18 cellular contexts compared by ENCODE assay signal in genomic region chr11:69137148-69137844, GRCh38. TPM values are rescaled to one million over a fixed set of nuclear protein-coding genes. Genes with fewer than 3 reads are reported as not detected.
DNase-seq lines count a peak whose midpoint lies in the region; ATAC-seq and FAIRE-seq lines count a peak whose summit lies in the region.
"Had no signal": no experiment of that assay in that cellular context is flagged by ENCODE, and none has a peak within 500 bp of the region (broad histone marks: within the 10 kb centered on the region; RNA-seq: fewer than 3 reads in every experiment).

No MANE protein-coding gene starts in this region.

- peak overlapping the region; percentile 47 for H3K27ac Mint-ChIP-seq in activated CD4-positive, alpha-beta T cell treated with anti-CD3 and anti-CD28 coated beads, Interleukin-2, amount 10 ng/mL, durations not matched to agents 24 days and 14 days
- no peak overlapping the region for H3K27ac Mint-ChIP-seq in activated CD4-positive, alpha-beta memory T cell treated with anti-CD3 and anti-CD28 coated beads for 36 hours

- H3K36me3 Mint-ChIP-seq in activated CD4-positive, alpha-beta T cell treated with anti-CD3 and anti-CD28 coated beads, Interleukin-2, amount 10 ng/mL, durations not matched to agents 24 days and 14 days (ENCODE audit: low read depth) = peaks cover 5% of the 10 kb centered on the region
- H3K36me3 Mint-ChIP-seq in activated CD4-positive, alpha-beta memory T cell treated with anti-CD3 and anti-CD28 coated beads for 36 hours = peaks cover 3% of the 10 kb centered on the region

- H3K4me1 ChIP-seq in small intestine (ENCODE audit: control insufficient read depth in 2 of 2, insufficient read depth in 1 of 2, low read depth in 1 of 2, low read length in 1 of 2) = no peaks in the 10 kb centered on the region

- H3K4me3 Mint-ChIP-seq in activated CD4-positive, alpha-beta T cell treated with anti-CD3 and anti-CD28 coated beads, Interleukin-2, amount 10 ng/mL, durations not matched to agents 24 days and 14 days = no peak overlapping the region
- no peak overlapping the region for H3K4me3 Mint-ChIP-seq in activated CD4-positive, alpha-beta memory T cell treated with anti-CD3 and anti-CD28 coated beads for 36 hours

- peaks cover 9% of the 10 kb centered on the region for H3K4me1 Mint-ChIP-seq in activated CD4-positive, alpha-beta T cell treated with anti-CD3 and anti-CD28 coated beads, Interleukin-2, amount 10 ng/mL, durations not matched to agents 24 days and 14 days
- peaks cover 12% of the 10 kb centered on the region for H3K4me1 Mint-ChIP-seq in activated CD4-positive, alpha-beta memory T cell treated with anti-CD3 and anti-CD28 coated beads for 36 hours (ENCODE audit: low read depth)

- H3K27me3 Mint-ChIP-seq in activated CD4-positive, alpha-beta T cell treated with anti-CD3 and anti-CD28 coated beads, Interleukin-2, amount 10 ng/mL, durations not matched to agents 24 days and 14 days = no peaks in the 10 kb centered on the region
- H3K27me3 Mint-ChIP-seq in activated CD4-positive, alpha-beta memory T cell treated with anti-CD3 and anti-CD28 coated beads for 36 hours = no peaks in the 10 kb centered on the region

- no peak overlapping the region for H3K27ac ChIP-seq in small intestine (ENCODE audit: low read depth in 1 of 2, low read length in 1 of 2)
- H3K27ac ChIP-seq: BLaER1 had no signal

- ATAC-seq in esophagus mucosa = peak; percentile 71
- ATAC-seq in HG03469 (IDR thresholded peaks at IDR 0.05; ENCODE audit: unreplicated experiment) = no peak
- ATAC-seq in GM21825 (IDR thresholded peaks at IDR 0.05; ENCODE audit: unreplicated experiment) = no peak
- ATAC-seq: Panc1 had no signal

- intact Hi-C loops in activated CD4-positive, alpha-beta T cell treated with anti-CD3 and anti-CD28 coated beads, Interleukin-2, amount 10 ng/mL, durations not matched to agents 24 days and 14 days (cut with micrococcal nuclease) = no loop called here
- intact Hi-C loops in activated CD4-positive, alpha-beta memory T cell treated with anti-CD3 and anti-CD28 coated beads for 36 hours (cut with micrococcal nuclease) = no loop called here

- no peaks in the 10 kb centered on the region for H3K27me3 ChIP-seq in small intestine (ENCODE audit: control insufficient read depth in 2 of 2, insufficient read depth in 2 of 2, low read length in 2 of 2)
- H3K27me3 ChIP-seq: BLaER1 had no signal

- H3K36me3 ChIP-seq in small intestine (ENCODE audit: control insufficient read depth in 2 of 2, insufficient read depth in 2 of 2, low read length in 2 of 2) = no peaks in the 10 kb centered on the region

- H3K9me3 ChIP-seq in small intestine (ENCODE audit: control insufficient read depth, low read depth) = no peaks in the 10 kb centered on the region

- POLR2A ChIA-PET in activated CD4-positive, alpha-beta memory T cell treated with anti-CD3 and anti-CD28 coated beads for 36 hours (lab: Charles Lee) = interaction anchor here (0.6 kb wide), 1 partner anchor 11 kb away, joined by 3 read pairs; no protein-coding TSS in a partner anchor

- H3K4me3 ChIP-seq in small intestine (ENCODE audit: low read depth in 1 of 2, low read length in 2 of 2) = no peak overlapping the region
- H3K4me3 ChIP-seq: BLaER1 had no signal

- FAIRE-seq in small intestine (lab: Jason Lieb, UNC) = no peak
- FAIRE-seq: GM12891 had no signal

- CTCF ChIA-PET in activated CD4-positive, alpha-beta memory T cell treated with anti-CD3 and anti-CD28 coated beads for 36 hours (lab: Charles Lee) = interaction anchor here (0.6 kb wide), 1 partner anchor 334 kb away, joined by 3 read pairs; no protein-coding TSS in a partner anchor

- H3K9me3 Mint-ChIP-seq in activated CD4-positive, alpha-beta T cell treated with anti-CD3 and anti-CD28 coated beads, Interleukin-2, amount 10 ng/mL, durations not matched to agents 24 days and 14 days = peaks cover 21% of the 10 kb centered on the region
- peaks cover 6% of the 10 kb centered on the region for H3K9me3 Mint-ChIP-seq in activated CD4-positive, alpha-beta memory T cell treated with anti-CD3 and anti-CD28 coated beads for 36 hours

- no peak for DNase-seq in activated CD4-positive, alpha-beta T cell treated with anti-CD3 and anti-CD28 coated beads, Interleukin-2, amount 10 ng/mL, durations not matched to agents 24 days and 14 days
- DNase-seq in activated CD4-positive, alpha-beta T cell treated with anti-CD3 and anti-CD28 coated beads, Interleukin-2, amount 50 U/mL, for 4 hours = no peak
- peak; percentile 55 for DNase-seq in LoVo (ENCODE audit: low spot score)
- DNase-seq in small intestine = peak; percentile 33
- no peak for DNase-seq in activated CD4-positive, alpha-beta memory T cell treated with anti-CD3 and anti-CD28 coated beads for 36 hours
- DNase-seq: 8988T, Kasumi-1, NCI-H187 treated with DMSO at 0.1 percent for 48 hours, NCI-H2171, NCI-H446 treated with DMSO at 0.1 percent for 48 hours, NCI-H748 treated with DMSO at 0.1 percent for 48 hours, SHP77 treated with DMSO at 0.1 percent for 48 hours had no signal

- 68 to 84% (median 82%) methylated on average over 8 of the region's 8 CpGs for WGBS in small intestine, 3 donors

RNA-seq across cellular contexts. Expression of gene SMIM38, which starts 18.4 kb away (rescaled TPM):
- 0.21 and 0.43 TPM in 2 replicates for total RNA-seq in activated CD4-positive, alpha-beta T cell treated with anti-CD3 and anti-CD28 coated beads, Interleukin-2, amount 10 ng/mL, durations not matched to agents 24 days and 14 days
- total RNA-seq in esophagus mucosa = 0.16 TPM
- under 1 TPM in 1 of 3 donors, not detected in 2; 0.09 TPM for polyA plus RNA-seq in small intestine
- total RNA-seq in activated CD4-positive, alpha-beta memory T cell treated with anti-CD3 and anti-CD28 coated beads for 36 hours = 1 to 10 TPM; 1.5 to 1.8 TPM

Comparison
In these comparisons a context has a peak if more than half of its experiments do, and no peak if none do; other contexts are left out.
1. DNase-seq: peak in LoVo (single experiment) and small intestine (single experiment); none in activated CD4-positive, alpha-beta T cell treated with anti-CD3 and anti-CD28 coated beads, Interleukin-2, amount 10 ng/mL, durations not matched to agents 24 days and 14 days (single experiment), activated CD4-positive, alpha-beta T cell treated with anti-CD3 and anti-CD28 coated beads, Interleukin-2, amount 50 U/mL, for 4 hours (0 of 2) and activated CD4-positive, alpha-beta memory T cell treated with anti-CD3 and anti-CD28 coated beads for 36 hours (single experiment).